ENCODE assay signal across 1 cellular context in the genomic region with DNA sequence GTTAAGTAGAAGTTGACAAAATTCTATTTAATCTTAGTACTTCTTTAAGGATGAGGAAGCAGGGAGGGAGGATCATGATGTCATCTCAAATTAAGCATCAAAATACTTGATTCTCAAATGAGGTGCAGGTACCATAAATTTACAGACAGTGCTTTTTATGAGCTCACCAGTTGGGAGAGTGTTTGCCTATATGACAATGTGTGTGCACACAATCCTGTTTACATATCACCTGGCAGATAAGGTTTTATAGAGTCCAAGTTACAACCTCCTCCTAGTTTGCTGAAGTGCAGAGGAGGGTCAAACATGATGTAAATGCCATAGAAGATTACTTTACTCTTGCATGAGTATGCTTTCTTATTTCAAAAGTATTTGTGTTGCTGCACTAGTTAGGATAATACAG.
TF ChIP-seq lines count a peak whose summit lies in the region.

No MANE protein-coding gene starts in this region.

TF ChIP-seq in HEK293, 187 proteins besides CTCF, POLR2A, EP300 and RAD21 (continued from another document and continues in another):
- TF ChIP-seq, protein P1, sequence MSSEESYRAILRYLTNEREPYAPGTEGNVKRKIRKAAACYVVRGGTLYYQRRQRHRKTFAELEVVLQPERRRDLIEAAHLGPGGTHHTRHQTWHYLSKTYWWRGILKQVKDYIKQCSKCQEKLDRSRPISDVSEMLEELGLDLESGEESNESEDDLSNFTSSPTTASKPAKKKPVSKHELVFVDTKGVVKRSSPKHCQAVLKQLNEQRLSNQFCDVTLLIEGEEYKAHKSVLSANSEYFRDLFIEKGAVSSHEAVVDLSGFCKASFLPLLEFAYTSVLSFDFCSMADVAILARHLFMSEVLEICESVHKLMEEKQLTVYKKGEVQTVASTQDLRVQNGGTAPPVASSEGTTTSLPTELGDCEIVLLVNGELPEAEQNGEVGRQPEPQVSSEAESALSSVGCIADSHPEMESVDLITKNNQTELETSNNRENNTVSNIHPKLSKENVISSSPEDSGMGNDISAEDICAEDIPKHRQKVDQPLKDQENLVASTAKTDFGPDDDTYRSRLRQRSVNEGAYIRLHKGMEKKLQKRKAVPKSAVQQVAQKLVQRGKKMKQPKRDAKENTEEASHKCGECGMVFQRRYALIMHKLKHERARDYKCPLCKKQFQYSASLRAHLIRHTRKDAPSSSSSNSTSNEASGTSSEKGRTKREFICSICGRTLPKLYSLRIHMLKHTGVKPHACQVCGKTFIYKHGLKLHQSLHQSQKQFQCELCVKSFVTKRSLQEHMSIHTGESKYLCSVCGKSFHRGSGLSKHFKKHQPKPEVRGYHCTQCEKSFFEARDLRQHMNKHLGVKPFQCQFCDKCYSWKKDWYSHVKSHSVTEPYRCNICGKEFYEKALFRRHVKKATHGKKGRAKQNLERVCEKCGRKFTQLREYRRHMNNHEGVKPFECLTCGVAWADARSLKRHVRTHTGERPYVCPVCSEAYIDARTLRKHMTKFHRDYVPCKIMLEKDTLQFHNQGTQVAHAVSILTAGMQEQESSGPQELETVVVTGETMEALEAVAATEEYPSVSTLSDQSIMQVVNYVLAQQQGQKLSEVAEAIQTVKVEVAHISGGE (tag by site-specific recombination; conservative IDR thresholded peaks at IDR 0.05; ENCODE audit: low read depth), result no peak
- TF ChIP-seq GLIS2 (tag by site-specific recombination; IDR thresholded peaks at IDR 0.05), result no peak
- no peak for TF ChIP-seq ZNF776 (tag by site-specific recombination; IDR thresholded peaks at IDR 0.05; ENCODE audit: borderline replicate concordance)
- TF ChIP-seq ZNF394 (tag by site-specific recombination; IDR thresholded peaks at IDR 0.05; ENCODE audit: borderline replicate concordance), result no peak
- no peak for TF ChIP-seq ZNF707 (tag by site-specific recombination; IDR thresholded peaks at IDR 0.05)
- TF ChIP-seq, protein P2, sequence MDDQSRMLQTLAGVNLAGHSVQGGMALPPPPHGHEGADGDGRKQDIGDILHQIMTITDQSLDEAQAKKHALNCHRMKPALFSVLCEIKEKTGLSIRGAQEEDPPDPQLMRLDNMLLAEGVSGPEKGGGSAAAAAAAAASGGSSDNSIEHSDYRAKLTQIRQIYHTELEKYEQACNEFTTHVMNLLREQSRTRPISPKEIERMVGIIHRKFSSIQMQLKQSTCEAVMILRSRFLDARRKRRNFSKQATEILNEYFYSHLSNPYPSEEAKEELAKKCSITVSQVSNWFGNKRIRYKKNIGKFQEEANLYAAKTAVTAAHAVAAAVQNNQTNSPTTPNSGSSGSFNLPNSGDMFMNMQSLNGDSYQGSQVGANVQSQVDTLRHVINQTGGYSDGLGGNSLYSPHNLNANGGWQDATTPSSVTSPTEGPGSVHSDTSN (CRISPR knock-in tag; IDR thresholded peaks at IDR 0.05), result no peak
- TF ChIP-seq ZBTB8A (tag by site-specific recombination; IDR thresholded peaks at IDR 0.05), result peak; percentile 29; the same call in 1 of the 2 replicates
- TF ChIP-seq, protein P3, sequence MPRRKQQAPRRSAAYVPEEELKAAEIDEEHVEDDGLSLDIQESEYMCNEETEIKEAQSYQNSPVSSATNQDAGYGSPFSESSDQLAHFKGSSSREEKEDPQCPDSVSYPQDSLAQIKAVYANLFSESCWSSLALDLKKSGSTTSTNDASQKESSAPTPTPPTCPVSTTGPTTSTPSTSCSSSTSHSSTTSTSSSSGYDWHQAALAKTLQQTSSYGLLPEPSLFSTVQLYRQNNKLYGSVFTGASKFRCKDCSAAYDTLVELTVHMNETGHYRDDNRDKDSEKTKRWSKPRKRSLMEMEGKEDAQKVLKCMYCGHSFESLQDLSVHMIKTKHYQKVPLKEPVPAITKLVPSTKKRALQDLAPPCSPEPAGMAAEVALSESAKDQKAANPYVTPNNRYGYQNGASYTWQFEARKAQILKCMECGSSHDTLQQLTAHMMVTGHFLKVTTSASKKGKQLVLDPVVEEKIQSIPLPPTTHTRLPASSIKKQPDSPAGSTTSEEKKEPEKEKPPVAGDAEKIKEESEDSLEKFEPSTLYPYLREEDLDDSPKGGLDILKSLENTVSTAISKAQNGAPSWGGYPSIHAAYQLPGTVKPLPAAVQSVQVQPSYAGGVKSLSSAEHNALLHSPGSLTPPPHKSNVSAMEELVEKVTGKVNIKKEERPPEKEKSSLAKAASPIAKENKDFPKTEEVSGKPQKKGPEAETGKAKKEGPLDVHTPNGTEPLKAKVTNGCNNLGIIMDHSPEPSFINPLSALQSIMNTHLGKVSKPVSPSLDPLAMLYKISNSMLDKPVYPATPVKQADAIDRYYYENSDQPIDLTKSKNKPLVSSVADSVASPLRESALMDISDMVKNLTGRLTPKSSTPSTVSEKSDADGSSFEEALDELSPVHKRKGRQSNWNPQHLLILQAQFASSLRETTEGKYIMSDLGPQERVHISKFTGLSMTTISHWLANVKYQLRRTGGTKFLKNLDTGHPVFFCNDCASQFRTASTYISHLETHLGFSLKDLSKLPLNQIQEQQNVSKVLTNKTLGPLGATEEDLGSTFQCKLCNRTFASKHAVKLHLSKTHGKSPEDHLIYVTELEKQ (tag by site-specific recombination; IDR thresholded peaks at IDR 0.05; ENCODE audit: borderline replicate concordance), result peak; percentile 80
- TF ChIP-seq ZNF366 (tag by site-specific recombination; conservative IDR thresholded peaks at IDR 0.05), result peak; percentile 90
- TF ChIP-seq ZNF473 (tag by site-specific recombination; IDR thresholded peaks at IDR 0.05), result no peak
- TF ChIP-seq ZNF768 (tag by site-specific recombination; IDR thresholded peaks at IDR 0.05), result no peak
- peak; percentile 95 for TF ChIP-seq ZSCAN30 (tag by site-specific recombination; IDR thresholded peaks at IDR 0.05)
- no peak for TF ChIP-seq ZNF239 (tag by site-specific recombination; IDR thresholded peaks at IDR 0.05)
- TF ChIP-seq, protein P4, sequence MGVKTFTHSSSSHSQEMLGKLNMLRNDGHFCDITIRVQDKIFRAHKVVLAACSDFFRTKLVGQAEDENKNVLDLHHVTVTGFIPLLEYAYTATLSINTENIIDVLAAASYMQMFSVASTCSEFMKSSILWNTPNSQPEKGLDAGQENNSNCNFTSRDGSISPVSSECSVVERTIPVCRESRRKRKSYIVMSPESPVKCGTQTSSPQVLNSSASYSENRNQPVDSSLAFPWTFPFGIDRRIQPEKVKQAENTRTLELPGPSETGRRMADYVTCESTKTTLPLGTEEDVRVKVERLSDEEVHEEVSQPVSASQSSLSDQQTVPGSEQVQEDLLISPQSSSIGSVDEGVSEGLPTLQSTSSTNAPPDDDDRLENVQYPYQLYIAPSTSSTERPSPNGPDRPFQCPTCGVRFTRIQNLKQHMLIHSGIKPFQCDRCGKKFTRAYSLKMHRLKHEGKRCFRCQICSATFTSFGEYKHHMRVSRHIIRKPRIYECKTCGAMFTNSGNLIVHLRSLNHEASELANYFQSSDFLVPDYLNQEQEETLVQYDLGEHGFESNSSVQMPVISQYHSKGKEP (tag by site-specific recombination; IDR thresholded peaks at IDR 0.05), result peak; percentile 88
- peak; percentile 96 for TF ChIP-seq OSR2 (tag by site-specific recombination; IDR thresholded peaks at IDR 0.05)
- no peak for TF ChIP-seq ZNF155 (tag by site-specific recombination; IDR thresholded peaks at IDR 0.05)
- no peak for TF ChIP-seq SALL2 (tag by site-specific recombination; IDR thresholded peaks at IDR 0.05; ENCODE audit: borderline replicate concordance)
- TF ChIP-seq ZNF157 (tag by site-specific recombination; IDR thresholded peaks at IDR 0.05), result no peak
- TF ChIP-seq, protein P5, sequence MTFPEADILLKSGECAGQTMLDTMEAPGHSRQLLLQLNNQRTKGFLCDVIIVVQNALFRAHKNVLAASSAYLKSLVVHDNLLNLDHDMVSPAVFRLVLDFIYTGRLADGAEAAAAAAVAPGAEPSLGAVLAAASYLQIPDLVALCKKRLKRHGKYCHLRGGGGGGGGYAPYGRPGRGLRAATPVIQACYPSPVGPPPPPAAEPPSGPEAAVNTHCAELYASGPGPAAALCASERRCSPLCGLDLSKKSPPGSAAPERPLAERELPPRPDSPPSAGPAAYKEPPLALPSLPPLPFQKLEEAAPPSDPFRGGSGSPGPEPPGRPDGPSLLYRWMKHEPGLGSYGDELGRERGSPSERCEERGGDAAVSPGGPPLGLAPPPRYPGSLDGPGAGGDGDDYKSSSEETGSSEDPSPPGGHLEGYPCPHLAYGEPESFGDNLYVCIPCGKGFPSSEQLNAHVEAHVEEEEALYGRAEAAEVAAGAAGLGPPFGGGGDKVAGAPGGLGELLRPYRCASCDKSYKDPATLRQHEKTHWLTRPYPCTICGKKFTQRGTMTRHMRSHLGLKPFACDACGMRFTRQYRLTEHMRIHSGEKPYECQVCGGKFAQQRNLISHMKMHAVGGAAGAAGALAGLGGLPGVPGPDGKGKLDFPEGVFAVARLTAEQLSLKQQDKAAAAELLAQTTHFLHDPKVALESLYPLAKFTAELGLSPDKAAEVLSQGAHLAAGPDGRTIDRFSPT (tag by site-specific recombination; IDR thresholded peaks at IDR 0.05), result peak; percentile 49; the same call in 1 of the 2 replicates
- TF ChIP-seq ZNF266 (tag by site-specific recombination; IDR thresholded peaks at IDR 0.05; ENCODE audit: low read depth), result no peak
- TF ChIP-seq KLF7 (tag by site-specific recombination; IDR thresholded peaks at IDR 0.05; ENCODE audit: borderline replicate concordance), result peak; percentile 69; the same call in 1 of the 2 replicates
- peak; percentile 6; the same call in 1 of the 2 replicates for TF ChIP-seq ZNF623 (tag by site-specific recombination; IDR thresholded peaks at IDR 0.05)
- TF ChIP-seq, protein P6, sequence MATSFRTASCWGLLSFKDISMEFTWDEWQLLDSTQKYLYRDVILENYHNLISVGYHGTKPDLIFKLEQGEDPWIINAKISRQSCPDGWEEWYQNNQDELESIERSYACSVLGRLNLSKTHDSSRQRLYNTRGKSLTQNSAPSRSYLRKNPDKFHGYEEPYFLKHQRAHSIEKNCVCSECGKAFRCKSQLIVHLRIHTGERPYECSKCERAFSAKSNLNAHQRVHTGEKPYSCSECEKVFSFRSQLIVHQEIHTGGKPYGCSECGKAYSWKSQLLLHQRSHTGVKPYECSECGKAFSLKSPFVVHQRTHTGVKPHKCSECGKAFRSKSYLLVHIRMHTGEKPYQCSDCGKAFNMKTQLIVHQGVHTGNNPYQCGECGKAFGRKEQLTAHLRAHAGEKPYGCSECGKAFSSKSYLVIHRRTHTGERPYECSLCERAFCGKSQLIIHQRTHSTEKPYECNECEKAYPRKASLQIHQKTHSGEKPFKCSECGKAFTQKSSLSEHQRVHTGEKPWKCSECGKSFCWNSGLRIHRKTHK (tag by site-specific recombination; IDR thresholded peaks at IDR 0.05), result no peak
- TF ChIP-seq ZNF354C (tag by site-specific recombination; IDR thresholded peaks at IDR 0.05; ENCODE audit: borderline replicate concordance, low read depth), result no peak
- peak; percentile 99 for TF ChIP-seq WT1 (tag by site-specific recombination; IDR thresholded peaks at IDR 0.05)
- no peak for TF ChIP-seq ZNF350 (tag by site-specific recombination; IDR thresholded peaks at IDR 0.05)
- peak; percentile 33; the same call in 1 of the 2 replicates for TF ChIP-seq ZSCAN16 (tag by site-specific recombination; IDR thresholded peaks at IDR 0.05)
- TF ChIP-seq, protein P7, sequence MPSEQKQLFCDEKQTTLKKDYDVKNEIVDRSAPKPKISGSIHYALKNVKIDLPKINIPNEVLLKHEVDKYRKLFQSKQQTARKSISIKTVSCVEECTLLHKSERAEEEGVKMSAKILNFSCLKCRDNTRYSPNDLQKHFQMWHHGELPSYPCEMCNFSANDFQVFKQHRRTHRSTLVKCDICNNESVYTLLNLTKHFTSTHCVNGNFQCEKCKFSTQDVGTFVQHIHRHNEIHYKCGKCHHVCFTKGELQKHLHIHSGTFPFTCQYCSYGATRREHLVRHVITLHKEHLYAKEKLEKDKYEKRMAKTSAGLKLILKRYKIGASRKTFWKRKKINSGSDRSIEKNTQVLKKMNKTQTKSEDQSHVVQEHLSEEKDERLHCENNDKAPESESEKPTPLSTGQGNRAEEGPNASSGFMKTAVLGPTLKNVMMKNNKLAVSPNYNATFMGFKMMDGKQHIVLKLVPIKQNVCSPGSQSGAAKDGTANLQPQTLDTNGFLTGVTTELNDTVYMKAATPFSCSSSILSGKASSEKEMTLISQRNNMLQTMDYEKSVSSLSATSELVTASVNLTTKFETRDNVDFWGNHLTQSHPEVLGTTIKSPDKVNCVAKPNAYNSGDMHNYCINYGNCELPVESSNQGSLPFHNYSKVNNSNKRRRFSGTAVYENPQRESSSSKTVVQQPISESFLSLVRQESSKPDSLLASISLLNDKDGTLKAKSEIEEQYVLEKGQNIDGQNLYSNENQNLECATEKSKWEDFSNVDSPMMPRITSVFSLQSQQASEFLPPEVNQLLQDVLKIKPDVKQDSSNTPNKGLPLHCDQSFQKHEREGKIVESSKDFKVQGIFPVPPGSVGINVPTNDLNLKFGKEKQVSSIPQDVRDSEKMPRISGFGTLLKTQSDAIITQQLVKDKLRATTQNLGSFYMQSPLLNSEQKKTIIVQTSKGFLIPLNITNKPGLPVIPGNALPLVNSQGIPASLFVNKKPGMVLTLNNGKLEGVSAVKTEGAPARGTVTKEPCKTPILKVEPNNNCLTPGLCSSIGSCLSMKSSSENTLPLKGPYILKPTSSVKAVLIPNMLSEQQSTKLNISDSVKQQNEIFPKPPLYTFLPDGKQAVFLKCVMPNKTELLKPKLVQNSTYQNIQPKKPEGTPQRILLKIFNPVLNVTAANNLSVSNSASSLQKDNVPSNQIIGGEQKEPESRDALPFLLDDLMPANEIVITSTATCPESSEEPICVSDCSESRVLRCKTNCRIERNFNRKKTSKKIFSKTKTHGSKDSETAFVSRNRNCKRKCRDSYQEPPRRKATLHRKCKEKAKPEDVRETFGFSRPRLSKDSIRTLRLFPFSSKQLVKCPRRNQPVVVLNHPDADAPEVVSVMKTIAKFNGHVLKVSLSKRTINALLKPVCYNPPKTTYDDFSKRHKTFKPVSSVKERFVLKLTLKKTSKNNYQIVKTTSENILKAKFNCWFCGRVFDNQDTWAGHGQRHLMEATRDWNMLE (tag by site-specific recombination; conservative IDR thresholded peaks at IDR 0.05; ENCODE audit: low read depth), result no peak; the same call in 1 of the 2 replicates
- no peak for TF ChIP-seq KLF9 (tag by site-specific recombination; IDR thresholded peaks at IDR 0.05; ENCODE audit: low read depth)
- no peak for TF ChIP-seq RBAK (tag by site-specific recombination; IDR thresholded peaks at IDR 0.05)
- TF ChIP-seq GLI4 (tag by site-specific recombination; IDR thresholded peaks at IDR 0.05), result no peak
- TF ChIP-seq ZNF10 (tag by site-specific recombination; IDR thresholded peaks at IDR 0.05), result peak; percentile 64; the same call in 1 of the 2 replicates
- no peak for TF ChIP-seq PRDM1 (tag by site-specific recombination; IDR thresholded peaks at IDR 0.05)
- TF ChIP-seq, protein P8, sequence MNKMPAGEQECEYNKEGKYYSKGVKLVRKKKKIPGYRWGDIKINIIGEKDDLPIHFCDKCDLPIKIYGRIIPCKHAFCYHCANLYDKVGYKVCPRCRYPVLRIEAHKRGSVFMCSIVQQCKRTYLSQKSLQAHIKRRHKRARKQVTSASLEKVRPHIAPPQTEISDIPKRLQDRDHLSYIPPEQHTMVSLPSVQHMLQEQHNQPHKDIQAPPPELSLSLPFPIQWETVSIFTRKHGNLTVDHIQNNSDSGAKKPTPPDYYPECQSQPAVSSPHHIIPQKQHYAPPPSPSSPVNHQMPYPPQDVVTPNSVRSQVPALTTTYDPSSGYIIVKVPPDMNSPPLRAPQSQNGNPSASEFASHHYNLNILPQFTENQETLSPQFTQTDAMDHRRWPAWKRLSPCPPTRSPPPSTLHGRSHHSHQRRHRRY (tag by site-specific recombination; IDR thresholded peaks at IDR 0.05), result peak; percentile 87; the same call in 1 of the 2 replicates
- TF ChIP-seq ZNF433 (tag by site-specific recombination; IDR thresholded peaks at IDR 0.05; ENCODE audit: low read depth), result no peak
- no peak for TF ChIP-seq ZNF16 (tag by site-specific recombination; IDR thresholded peaks at IDR 0.05; ENCODE audit: low read depth)
- no peak for TF ChIP-seq ZNF37A (tag by site-specific recombination; IDR thresholded peaks at IDR 0.05)
